Comparison of ENCODE assay signal across 13 cellular contexts in genomic region chr5:156327306-156327705, GRCh38. TPM values are rescaled to one million over a fixed set of nuclear protein-coding genes. Genes with fewer than 3 reads are reported as not detected.
DNase-seq lines count a peak whose midpoint lies in the region; ATAC-seq, FAIRE-seq and TF ChIP-seq lines count a peak whose summit lies in the region.
"Had no signal": no experiment of that assay in that cellular context is flagged by ENCODE, and none has a peak within 500 bp of the region (broad histone marks: within the 10 kb centered on the region; RNA-seq: fewer than 3 reads in every experiment).

No MANE protein-coding gene starts in this region.

- no peaks in the 10 kb centered on the region for H4K20me1 ChIP-seq in HepG2 (ENCODE audit: insufficient read depth, low read length)

- H3K27me3 ChIP-seq in liver (ENCODE audit: control insufficient read depth in 4 of 4, insufficient read depth in 4 of 4, low read length in 3 of 4) (no peaks in the 10 kb centered on the region), HepG2 (ENCODE audit: control insufficient read depth in 1 of 2, insufficient read depth in 2 of 2, low read length in 2 of 2) (0 out of 5 replicates have a peak, but pooled peaks cover 0 to 4% of the 10 kb centered on the region in 2 experiments), heart left ventricle (no peaks in the 10 kb centered on the region), ovary (no peaks in the 10 kb centered on the region)

- no peaks in the 10 kb centered on the region for H3K9me3 ChIP-seq in liver (ENCODE audit: control insufficient read depth in 4 of 4, low read length in 3 of 4)
- no peaks in the 10 kb centered on the region for H3K9me3 ChIP-seq in HepG2 (ENCODE audit: low read length)
- H3K9me3 ChIP-seq in heart left ventricle: no peaks in the 10 kb centered on the region
- no peaks in the 10 kb centered on the region for H3K9me3 ChIP-seq in ovary

- H3K4me3 ChIP-seq in liver (ENCODE audit: low read depth in 1 of 3, low read length in 3 of 3) (peak overlapping the region in 2 of 3 donors; percentile 12 to 42), HepG2 (replicated peaks in 1 of 3; ENCODE audit: insufficient read depth in 1 of 3, low read depth in 2 of 3, low read length in 3 of 3) (no peak overlapping the region), heart left ventricle (peak overlapping the region; percentile 1 to 71 (median 56)), ovary (peak overlapping the region; percentile 45)
- H3K4me3 ChIP-seq: K562 had no signal

- H3K79me2 ChIP-seq in HepG2 (ENCODE audit: insufficient read depth, low read length): no peaks in the 10 kb centered on the region

- FAIRE-seq in HepG2 (lab: Jason Lieb, UNC) (no peak), D721Med (lab: Jason Lieb, UNC) (no peak)
- FAIRE-seq: A204.1, K562 had no signal

- TF ChIP-seq CTCF in liver (IDR thresholded peaks at IDR 0.05; ENCODE audit: low read depth, low read length, missing input control) (no peak), HepG2 (CRISPR knock-in tag; IDR thresholded peaks at IDR 0.05) (no peak), heart left ventricle (IDR thresholded peaks at IDR 0.05) (no peak), ovary (IDR thresholded peaks at IDR 0.05) (no peak), D721Med (IDR thresholded peaks at IDR 0.05; ENCODE audit: insufficient read depth, missing control alignments) (no peak)

- CTCF ChIA-PET in HepG2 (lab: Yijun Ruan, JAX; ENCODE audit: low intra/inter-chr PET ratio, low total read pairs): no interaction called here

- POLR2A ChIA-PET in HepG2 (lab: Yijun Ruan, JAX): no interaction called here

- H3K36me3 ChIP-seq in liver (ENCODE audit: control insufficient read depth in 4 of 4, insufficient read depth in 3 of 4, low read depth in 1 of 4, low read length in 3 of 4) (no peaks in the 10 kb centered on the region), HepG2 (replicated peaks in 1 of 2; ENCODE audit: control insufficient read depth in 1 of 2, insufficient read depth in 2 of 2, low read length in 2 of 2) (no peaks in the 10 kb centered on the region), heart left ventricle (peaks cover 0 to 13% (median 0%) of the 10 kb centered on the region in 9 donors), ovary (no peaks in the 10 kb centered on the region)

- no peak overlapping the region for H2AFZ ChIP-seq in HepG2 (ENCODE audit: low read length)

- DNase-seq in HepG2 (ENCODE audit: low spot score) (no peak), heart left ventricle (no peak), ovary (no peak), C1 segment of cervical spinal cord (lab: John Stamatoyannopoulos, UW) (no peak), NCI-H1694 treated with DMSO at 0.1 percent for 48 hours (lab: John Stamatoyannopoulos, UW) (no peak), OCI-M2 (lab: John Stamatoyannopoulos, UW; ENCODE audit: unreplicated experiment) (no peak), D721Med (ENCODE audit: insufficient read length, low spot score) (no peak)
- DNase-seq: activated CD8-positive, alpha-beta T cell treated with anti-CD3 and anti-CD28 coated beads, Interleukin-2, amount 10 ng/mL, durations not matched to agents 7 days and 5 days; NCI-H345; SW 1271 had no signal

- TF ChIP-seq POLR2A in HepG2 (IDR thresholded peaks at IDR 0.05; ENCODE audit: insufficient read depth in 1 of 2, low read depth in 2 of 2, low read length in 2 of 2) (no peak), heart left ventricle (IDR thresholded peaks at IDR 0.05) (no peak), ovary (IDR thresholded peaks at IDR 0.05) (no peak)

- 57% methylated on average over 6 of the region's 6 CpGs for WGBS in liver
- 11% methylated on average over 6 of the region's 6 CpGs for WGBS in HepG2 (ENCODE audit: low lambda C conversion rate)
- WGBS in heart left ventricle, 4 donors: 3 to 16% (median 11%) methylated on average over 6 of the region's 6 CpGs
- WGBS in ovary, 3 donors: 2 to 6% (median 5%) methylated on average over 6 of the region's 6 CpGs

- BruUV-seq in HepG2 (replicated peaks; lab: Mats Ljungman, UMichigan): no TSS peak

- H3K4me2 ChIP-seq in HepG2 (ENCODE audit: low read depth, low read length): no peak overlapping the region

- H3K9ac ChIP-seq in liver (ENCODE audit: low read depth in 1 of 2, low read length in 2 of 2) (no peak overlapping the region), HepG2 (ENCODE audit: insufficient read depth, low read depth, low read length) (no peak overlapping the region)

- TF ChIP-seq RAD21 in liver (IDR thresholded peaks at IDR 0.05) (no peak), HepG2 (CRISPR knock-in tag; IDR thresholded peaks at IDR 0.05) (no peak)

- no peak for ATAC-seq in HepG2
- ATAC-seq in heart left ventricle: peak in 3 of 4 donors; percentile 5 to 12 (median 11)
- ATAC-seq: activated CD8-positive, alpha-beta T cell treated with anti-CD3 and anti-CD28 coated beads, Interleukin-2, amount 10 ng/mL, durations not matched to agents 7 days and 5 days; K562 had no signal

- in situ Hi-C loops in HepG2 (cut with HindIII; ENCODE audit: extremely low pct_ligation_motif_present, low pct_unique_long_range_greater_than_20kb): no loop called here

- H3K4me1 ChIP-seq in liver (ENCODE audit: control insufficient read depth in 4 of 4, insufficient read depth in 4 of 4, low read length in 3 of 4) (no peaks in the 10 kb centered on the region), HepG2 (ENCODE audit: insufficient read depth, low read length) (no peaks in the 10 kb centered on the region), heart left ventricle (peaks cover 0 to 40% (median 9%) of the 10 kb centered on the region in 12 donors), ovary (ENCODE audit: insufficient read depth) (peaks cover 1% of the 10 kb centered on the region)

- intact Hi-C loops in HepG2 (cut with micrococcal nuclease; ENCODE audit: unreplicated experiment) (no loop called here), heart left ventricle (cut with DNase I) (loop anchor here in 5 of 10 donors (2.0 to 10.0 kb wide), 10 partner anchors 55 to 595 kb away; no protein-coding TSS in a partner anchor), ovary (cut with DNase I) (no loop called here)

- H3K27ac ChIP-seq in liver (ENCODE audit: low read depth in 1 of 2, low read length in 2 of 2) (peak overlapping the region in 1 of 2 donors; percentile 10), HepG2 (ENCODE audit: extremely low read length, insufficient read depth, low read length) (no peak overlapping the region), heart left ventricle (peak overlapping the region; percentile 55 to 90 (median 78)), ovary (peak overlapping the region in 1 of 2 donors; percentile 49)

- no peak for TF ChIP-seq EP300 in HepG2 (IDR thresholded peaks at IDR 0.05; ENCODE audit: low read depth in 2 of 2, low read length in 2 of 2)
- no peak for TF ChIP-seq EP300 in HepG2 (CRISPR knock-in tag; IDR thresholded peaks at IDR 0.05; ENCODE audit: borderline replicate concordance)
- no peak for TF ChIP-seq EP300 in ovary (IDR thresholded peaks at IDR 0.05)

TF ChIP-seq in liver, 16 proteins besides CTCF, POLR2A, EP300 and RAD21:
- TF ChIP-seq ATF3 (IDR thresholded peaks at IDR 0.05) (no peak), GABPA (IDR thresholded peaks at IDR 0.05 in 1 of 2, conservative IDR thresholded peaks at IDR 0.05 in 1 of 2) (no peak)

TF ChIP-seq in HepG2, 621 proteins besides CTCF, POLR2A, EP300 and RAD21:
- no peak for TF ChIP-seq HES4 (CRISPR knock-in tag; IDR thresholded peaks at IDR 0.05; ENCODE audit: borderline replicate concordance)
- TF ChIP-seq ZNF652 (CRISPR knock-in tag; IDR thresholded peaks at IDR 0.05; ENCODE audit: borderline replicate concordance, low read depth): no peak

RNA-seq across cellular contexts. Expression of gene SGCD, which starts 0.3 kb away (rescaled TPM):
- total RNA-seq in liver (1 to 10 TPM; 1.4 to 1.7 TPM), HepG2 (2016; rRNA removed; fragmentation: Illumina TruSeq; extraction: Trizol) (not detected in 2 replicates), heart left ventricle (100 to 1,000 TPM in 3 of 9 donors, 10 to 100 TPM in 6; 59.3 to 150 (median 90.3) TPM), ovary (10 to 100 TPM in 5 of 7 donors, 1 to 10 TPM in 2; 3.7 to 24.0 (median 12.9) TPM)
- polyA plus RNA-seq in liver (under 1 TPM; 0.35 to 0.60 TPM), HepG2 (2011; rRNA removed) (not detected in 2 replicates), heart left ventricle (10 to 100 TPM; 17.4 to 22.6 TPM), ovary (10 to 100 TPM in 1 of 2 donors, 1 to 10 TPM in 1; 5.0 to 14.8 TPM)
- total RNA-seq in HepG2 (2016; cell fraction: cytosol; rRNA removed; fragmentation: Illumina TruSeq; extraction: Trizol; ENCODE audit: low read depth): not detected in 2 replicates
- not detected in 2 replicates for total RNA-seq in HepG2 (2016; cell fraction: insoluble cytoplasmic fraction; rRNA removed; fragmentation: Illumina TruSeq; extraction: Trizol)
- total RNA-seq in HepG2 (2016; cell fraction: membrane; rRNA removed; fragmentation: Illumina TruSeq; extraction: Trizol): not detected in 2 replicates
- total RNA-seq in HepG2 (2016; cell fraction: nucleus; rRNA removed; fragmentation: Illumina TruSeq; extraction: Trizol): not detected in 2 replicates
- not detected in 2 replicates for polyA plus RNA-seq in HepG2 (2011; cell fraction: cytosol; rRNA removed)
- not detected in 2 replicates for polyA plus RNA-seq in HepG2 (2011; cell fraction: nucleus; rRNA removed)
- polyA plus RNA-seq in HepG2 (2012): not detected in 2 replicates
- not detected in 2 replicates for polyA plus RNA-seq in HepG2 (2016; cell fraction: cytosol; fragmentation: Illumina TruSeq; extraction: Trizol; ENCODE audit: low read depth)
- not detected in 2 replicates for polyA plus RNA-seq in HepG2 (2016; cell fraction: insoluble cytoplasmic fraction; fragmentation: Illumina TruSeq; extraction: Trizol; ENCODE audit: low read depth)
- not detected in 2 replicates for polyA plus RNA-seq in HepG2 (2016; cell fraction: membrane; fragmentation: Illumina TruSeq; extraction: Trizol; ENCODE audit: low read depth)
- not detected in 2 replicates for polyA plus RNA-seq in HepG2 (2016; cell fraction: nucleus; fragmentation: Illumina TruSeq; extraction: Trizol; ENCODE audit: insufficient read depth, low read depth)
- not detected in 2 replicates for polyA minus RNA-seq in HepG2 (2011; rRNA and poly(A)+ RNA removed; ENCODE audit: low replicate concordance)
- polyA minus RNA-seq in HepG2 (2011; cell fraction: cytosol; rRNA and poly(A)+ RNA removed): not detected in 2 replicates
- not detected in 2 replicates for polyA minus RNA-seq in HepG2 (2011; cell fraction: nucleus; rRNA and poly(A)+ RNA removed)
- total RNA-seq: activated CD8-positive, alpha-beta T cell treated with anti-CD3 and anti-CD28 coated beads, Interleukin-2, amount 10 ng/mL, durations not matched to agents 7 days and 5 days; K562 had no signal
- polyA plus RNA-seq: K562 had no signal

Comparison
In these comparisons a context has a peak if more than half of its experiments do, and no peak if none do; other contexts are left out.
1. H3K4me3 ChIP-seq: peak in liver (2 of 3), heart left ventricle (12 of 12) and ovary (single experiment); none in HepG2 (0 of 3).